Comparison of ENCODE assay signal across 27 cellular contexts in the genomic region with DNA sequence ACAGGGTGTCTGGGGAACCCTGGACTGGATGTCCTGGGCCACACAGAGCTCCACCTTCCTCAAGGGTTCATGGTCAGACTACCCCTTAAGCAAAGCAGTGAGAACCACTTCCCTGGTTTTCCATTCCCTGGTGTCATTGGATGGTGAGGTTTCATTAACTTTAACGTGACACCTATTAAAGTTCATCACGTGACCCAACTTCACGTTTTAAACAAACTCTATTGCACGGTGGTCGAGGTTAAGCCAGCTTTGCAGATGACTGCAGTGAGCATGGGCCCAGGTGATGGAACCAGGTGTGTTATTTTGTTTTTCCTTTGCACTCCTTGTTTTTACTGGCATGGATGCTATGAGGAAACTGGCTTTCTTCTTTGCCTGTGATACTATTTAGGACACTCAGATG.
"Had no signal": no experiment of that assay in that cellular context is flagged by ENCODE, and none has a peak within 500 bp of the region (broad histone marks: within the 10 kb centered on the region; RNA-seq: fewer than 3 reads in every experiment).

No MANE protein-coding gene starts in this region.

- H3K4me1 ChIP-seq: colonic mucosa, esophagus muscularis mucosa, esophagus squamous epithelium, foreskin keratinocyte, gastrocnemius medialis, gastroesophageal sphincter, heart left ventricle, heart right ventricle had no signal

- H3K27ac ChIP-seq: colonic mucosa, coronary artery, dorsolateral prefrontal cortex, epithelial cell of prostate, esophagus muscularis mucosa, esophagus squamous epithelium, foreskin keratinocyte, gastrocnemius medialis, gastroesophageal sphincter, heart left ventricle, heart right ventricle had no signal

- FAIRE-seq: colon, endometrium, endothelial cell of umbilical vein, frontal cortex had no signal

- H3K9me3 ChIP-seq: colonic mucosa, esophagus muscularis mucosa, esophagus squamous epithelium, gastrocnemius medialis, gastroesophageal sphincter, heart left ventricle had no signal

- H3K36me3 ChIP-seq: colonic mucosa, esophagus muscularis mucosa, esophagus squamous epithelium, gastrocnemius medialis, gastroesophageal sphincter, heart left ventricle, heart right ventricle had no signal

- ATAC-seq: effector memory CD8-positive, alpha-beta T cell; esophagus mucosa; foreskin keratinocyte; gastrocnemius medialis; gastroesophageal sphincter; heart left ventricle; heart right ventricle had no signal

- DNase-seq: colonic mucosa; cortex of kidney; dermis blood vessel endothelial cell; effector CD4-positive, alpha-beta T cell; effector CD8-positive, alpha-beta T cell; effector memory CD4-positive, alpha-beta T cell; effector memory CD8-positive, alpha-beta T cell; endodermal cell; erythroblast; esophagus squamous epithelium; foreskin fibroblast; foreskin keratinocyte; foreskin melanocyte; gastrocnemius medialis; glutamatergic neuron; heart right ventricle had no signal

- H3K4me3 ChIP-seq: colonic mucosa, coronary artery, dorsolateral prefrontal cortex, esophagus muscularis mucosa, esophagus squamous epithelium, gastrocnemius medialis, gastroesophageal sphincter, heart left ventricle, heart right ventricle had no signal

- H3K27me3 ChIP-seq: colonic mucosa, esophagus squamous epithelium, foreskin keratinocyte, gastrocnemius medialis, gastroesophageal sphincter, heart left ventricle had no signal
